In the genomic region with DNA sequence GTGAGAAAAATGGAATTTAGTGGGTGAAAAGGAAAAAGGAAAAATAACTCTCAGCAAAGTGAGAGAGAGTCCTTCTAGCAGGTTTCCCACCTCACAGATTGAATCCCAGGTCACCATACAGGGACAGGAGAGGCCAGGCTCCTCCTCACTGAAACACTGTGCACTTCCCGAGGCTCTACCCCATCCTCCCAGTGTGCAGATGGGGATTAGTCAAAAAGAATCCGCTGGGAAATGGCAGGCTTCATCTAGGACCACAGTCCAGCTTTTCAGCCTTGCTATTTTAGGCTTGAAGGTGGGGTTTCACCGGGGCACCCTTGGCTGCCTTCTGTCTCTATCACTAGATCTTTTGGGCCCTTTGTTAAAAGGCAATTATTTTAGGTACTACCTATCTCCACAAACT, we compare ENCODE assay signal across 1 cellular context.
TF ChIP-seq lines count a peak whose summit lies in the region.

No MANE protein-coding gene starts in this region.

TF ChIP-seq in GM23338, 12 proteins besides CTCF, POLR2A, EP300 and RAD21 (continued from another document):
- TF ChIP-seq ZNF462 (CRISPR knock-in tag; IDR thresholded peaks at IDR 0.05) (no peak), NANOG (IDR thresholded peaks at IDR 0.05; ENCODE audit: borderline replicate concordance) (no peak), ZNF114 (CRISPR knock-in tag; IDR thresholded peaks at IDR 0.05) (no peak), JUNB (IDR thresholded peaks at IDR 0.05; ENCODE audit: unreplicated experiment) (no peak), ZNF331 (CRISPR knock-in tag; IDR thresholded peaks at IDR 0.05; ENCODE audit: low read depth) (no peak), CREB1 (CRISPR knock-in tag; IDR thresholded peaks at IDR 0.05; ENCODE audit: low read depth) (no peak), EZH2 (IDR thresholded peaks at IDR 0.05; ENCODE audit: low read depth, unreplicated experiment) (no peak)
TF ChIP-seq in GM23338: peak in this region for 0.
